1 cellular context compared by ENCODE assay signal in the genomic region with DNA sequence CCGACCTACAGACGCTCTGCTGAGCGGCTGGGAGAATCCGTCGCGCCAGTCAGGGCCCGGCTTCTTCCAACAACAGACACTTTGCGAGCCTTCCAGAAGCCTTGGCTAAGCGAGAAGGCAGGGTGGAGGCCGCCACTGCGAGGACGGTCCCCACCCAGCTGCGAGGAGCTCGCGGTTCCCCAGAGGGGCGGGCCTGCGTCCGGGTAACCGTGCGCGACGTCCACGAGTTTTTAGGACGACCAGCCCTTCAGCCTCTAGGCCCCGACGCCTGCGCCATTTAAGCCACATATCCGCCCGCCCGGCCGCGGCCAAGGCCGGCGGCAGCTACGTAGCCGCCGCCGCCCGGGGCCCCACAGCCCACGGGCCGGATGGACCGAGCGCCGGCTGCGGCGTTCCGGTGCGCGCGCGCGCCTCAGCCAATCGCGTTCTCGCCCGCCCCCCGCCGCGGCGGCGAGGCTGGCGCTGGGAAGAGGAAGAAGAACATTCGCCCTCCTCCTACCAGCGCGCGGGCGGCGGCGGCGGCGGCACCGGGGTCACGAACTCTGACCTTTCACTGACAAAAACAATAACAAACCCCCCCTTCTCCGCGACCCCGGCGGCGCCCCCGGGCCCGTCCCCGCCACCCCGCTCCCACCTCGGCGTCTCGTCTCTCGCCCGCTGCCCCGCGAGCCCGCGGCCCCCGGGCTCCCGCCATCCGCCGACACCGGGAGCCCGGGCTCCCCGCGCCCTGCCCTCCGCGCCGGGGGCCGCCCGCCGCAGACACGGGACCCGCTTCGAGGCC.
A peak's percentile ranks its signal among the peaks of the same experiment; 100 is the strongest.
TF ChIP-seq lines count a peak whose summit lies in the region.

A gene (plus strand): TSS at position 479 of the 781 bp plus-strand sequence. CDS start 56,332 bp downstream, outside the sequence.

TF ChIP-seq in HepG2, 621 proteins besides CTCF, POLR2A, EP300 and RAD21 (continued from another document and continues in another):
- TF ChIP-seq ZBTB21 (CRISPR knock-in tag; IDR thresholded peaks at IDR 0.05): no peak
- peak; percentile 84; the same call in 1 of the 2 replicates for TF ChIP-seq SATB2 (CRISPR knock-in tag; IDR thresholded peaks at IDR 0.05)
- TF ChIP-seq, protein P1, sequence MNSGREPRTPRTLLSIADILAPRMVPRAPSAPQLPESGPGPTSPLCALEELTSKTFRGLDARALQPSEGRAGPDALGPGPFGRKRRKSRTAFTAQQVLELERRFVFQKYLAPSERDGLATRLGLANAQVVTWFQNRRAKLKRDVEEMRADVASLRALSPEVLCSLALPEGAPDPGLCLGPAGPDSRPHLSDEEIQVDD (CRISPR knock-in tag; IDR thresholded peaks at IDR 0.05; ENCODE audit: borderline replicate concordance): no peak
- TF ChIP-seq ZMYM2 (CRISPR knock-in tag; IDR thresholded peaks at IDR 0.05): no peak
- TF ChIP-seq ZNF619 (CRISPR knock-in tag; IDR thresholded peaks at IDR 0.05): peak; percentile 47; the same call in 1 of the 2 replicates
- no peak for TF ChIP-seq NFIB (CRISPR knock-in tag; IDR thresholded peaks at IDR 0.05; ENCODE audit: borderline replicate concordance)
- TF ChIP-seq KLF13 (CRISPR knock-in tag; IDR thresholded peaks at IDR 0.05): no peak
- no peak for TF ChIP-seq ZNF10 (CRISPR knock-in tag; IDR thresholded peaks at IDR 0.05; ENCODE audit: borderline replicate concordance, low read depth)
- 0 out of 2 replicates have a peak, but pooled peaks have one; percentile 21 for TF ChIP-seq NFIC (IDR thresholded peaks at IDR 0.05; ENCODE audit: low read length)
- TF ChIP-seq NCOA1 (CRISPR knock-in tag; IDR thresholded peaks at IDR 0.05): no peak
- TF ChIP-seq, protein P2, sequence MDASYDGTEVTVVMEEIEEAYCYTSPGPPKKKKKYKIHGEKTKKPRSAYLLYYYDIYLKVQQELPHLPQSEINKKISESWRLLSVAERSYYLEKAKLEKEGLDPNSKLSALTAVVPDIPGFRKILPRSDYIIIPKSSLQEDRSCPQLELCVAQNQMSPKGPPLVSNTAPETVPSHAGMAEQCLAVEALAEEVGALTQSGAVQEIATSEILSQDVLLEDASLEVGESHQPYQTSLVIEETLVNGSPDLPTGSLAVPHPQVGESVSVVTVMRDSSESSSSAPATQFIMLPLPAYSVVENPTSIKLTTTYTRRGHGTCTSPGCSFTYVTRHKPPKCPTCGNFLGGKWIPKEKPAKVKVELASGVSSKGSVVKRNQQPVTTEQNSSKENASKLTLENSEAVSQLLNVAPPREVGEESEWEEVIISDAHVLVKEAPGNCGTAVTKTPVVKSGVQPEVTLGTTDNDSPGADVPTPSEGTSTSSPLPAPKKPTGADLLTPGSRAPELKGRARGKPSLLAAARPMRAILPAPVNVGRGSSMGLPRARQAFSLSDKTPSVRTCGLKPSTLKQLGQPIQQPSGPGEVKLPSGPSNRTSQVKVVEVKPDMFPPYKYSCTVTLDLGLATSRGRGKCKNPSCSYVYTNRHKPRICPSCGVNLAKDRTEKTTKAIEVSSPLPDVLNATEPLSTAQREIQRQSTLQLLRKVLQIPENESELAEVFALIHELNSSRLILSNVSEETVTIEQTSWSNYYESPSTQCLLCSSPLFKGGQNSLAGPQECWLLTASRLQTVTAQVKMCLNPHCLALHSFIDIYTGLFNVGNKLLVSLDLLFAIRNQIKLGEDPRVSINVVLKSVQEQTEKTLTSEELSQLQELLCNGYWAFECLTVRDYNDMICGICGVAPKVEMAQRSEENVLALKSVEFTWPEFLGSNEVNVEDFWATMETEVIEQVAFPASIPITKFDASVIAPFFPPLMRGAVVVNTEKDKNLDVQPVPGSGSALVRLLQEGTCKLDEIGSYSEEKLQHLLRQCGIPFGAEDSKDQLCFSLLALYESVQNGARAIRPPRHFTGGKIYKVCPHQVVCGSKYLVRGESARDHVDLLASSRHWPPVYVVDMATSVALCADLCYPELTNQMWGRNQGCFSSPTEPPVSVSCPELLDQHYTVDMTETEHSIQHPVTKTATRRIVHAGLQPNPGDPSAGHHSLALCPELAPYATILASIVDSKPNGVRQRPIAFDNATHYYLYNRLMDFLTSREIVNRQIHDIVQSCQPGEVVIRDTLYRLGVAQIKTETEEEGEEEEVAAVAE (CRISPR knock-in tag; IDR thresholded peaks at IDR 0.05; ENCODE audit: borderline replicate concordance): no peak
- TF ChIP-seq, protein P3, sequence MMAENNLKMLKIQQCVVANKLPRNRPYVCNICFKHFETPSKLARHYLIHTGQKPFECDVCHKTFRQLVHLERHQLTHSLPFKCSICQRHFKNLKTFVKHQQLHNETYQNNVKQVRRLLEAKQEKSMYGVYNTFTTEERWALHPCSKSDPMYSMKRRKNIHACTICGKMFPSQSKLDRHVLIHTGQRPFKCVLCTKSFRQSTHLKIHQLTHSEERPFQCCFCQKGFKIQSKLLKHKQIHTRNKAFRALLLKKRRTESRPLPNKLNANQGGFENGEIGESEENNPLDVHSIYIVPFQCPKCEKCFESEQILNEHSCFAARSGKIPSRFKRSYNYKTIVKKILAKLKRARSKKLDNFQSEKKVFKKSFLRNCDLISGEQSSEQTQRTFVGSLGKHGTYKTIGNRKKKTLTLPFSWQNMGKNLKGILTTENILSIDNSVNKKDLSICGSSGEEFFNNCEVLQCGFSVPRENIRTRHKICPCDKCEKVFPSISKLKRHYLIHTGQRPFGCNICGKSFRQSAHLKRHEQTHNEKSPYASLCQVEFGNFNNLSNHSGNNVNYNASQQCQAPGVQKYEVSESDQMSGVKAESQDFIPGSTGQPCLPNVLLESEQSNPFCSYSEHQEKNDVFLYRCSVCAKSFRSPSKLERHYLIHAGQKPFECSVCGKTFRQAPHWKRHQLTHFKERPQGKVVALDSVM (CRISPR knock-in tag; IDR thresholded peaks at IDR 0.05): no peak
- 0 out of 2 replicates have a peak, but pooled peaks have one; percentile 29 for TF ChIP-seq NKX3-1 (CRISPR knock-in tag; IDR thresholded peaks at IDR 0.05)
- no peak for TF ChIP-seq ZNF24 (IDR thresholded peaks at IDR 0.05)
- no peak; the same call in 1 of the 2 replicates for TF ChIP-seq ZNF264 (CRISPR knock-in tag; IDR thresholded peaks at IDR 0.05)
- TF ChIP-seq ZNF777 (CRISPR knock-in tag; IDR thresholded peaks at IDR 0.05): peak; percentile 62; the same call in 1 of the 2 replicates
- TF ChIP-seq, protein P4, sequence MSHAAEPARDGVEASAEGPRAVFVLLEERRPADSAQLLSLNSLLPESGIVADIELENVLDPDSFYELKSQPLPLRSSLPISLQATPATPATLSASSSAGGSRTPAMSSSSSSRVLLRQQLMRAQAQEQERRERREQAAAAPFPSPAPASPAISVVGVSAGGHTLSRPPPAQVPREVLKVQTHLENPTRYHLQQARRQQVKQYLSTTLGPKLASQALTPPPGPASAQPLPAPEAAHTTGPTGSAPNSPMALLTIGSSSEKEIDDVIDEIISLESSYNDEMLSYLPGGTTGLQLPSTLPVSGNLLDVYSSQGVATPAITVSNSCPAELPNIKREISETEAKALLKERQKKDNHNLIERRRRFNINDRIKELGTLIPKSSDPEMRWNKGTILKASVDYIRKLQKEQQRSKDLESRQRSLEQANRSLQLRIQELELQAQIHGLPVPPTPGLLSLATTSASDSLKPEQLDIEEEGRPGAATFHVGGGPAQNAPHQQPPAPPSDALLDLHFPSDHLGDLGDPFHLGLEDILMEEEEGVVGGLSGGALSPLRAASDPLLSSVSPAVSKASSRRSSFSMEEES (CRISPR knock-in tag; IDR thresholded peaks at IDR 0.05): no peak
- TF ChIP-seq ZNF839 (CRISPR knock-in tag; IDR thresholded peaks at IDR 0.05; ENCODE audit: borderline replicate concordance): no peak
- no peak for TF ChIP-seq ZNF577 (CRISPR knock-in tag; IDR thresholded peaks at IDR 0.05; ENCODE audit: borderline replicate concordance, low read depth)
- TF ChIP-seq, protein P5, sequence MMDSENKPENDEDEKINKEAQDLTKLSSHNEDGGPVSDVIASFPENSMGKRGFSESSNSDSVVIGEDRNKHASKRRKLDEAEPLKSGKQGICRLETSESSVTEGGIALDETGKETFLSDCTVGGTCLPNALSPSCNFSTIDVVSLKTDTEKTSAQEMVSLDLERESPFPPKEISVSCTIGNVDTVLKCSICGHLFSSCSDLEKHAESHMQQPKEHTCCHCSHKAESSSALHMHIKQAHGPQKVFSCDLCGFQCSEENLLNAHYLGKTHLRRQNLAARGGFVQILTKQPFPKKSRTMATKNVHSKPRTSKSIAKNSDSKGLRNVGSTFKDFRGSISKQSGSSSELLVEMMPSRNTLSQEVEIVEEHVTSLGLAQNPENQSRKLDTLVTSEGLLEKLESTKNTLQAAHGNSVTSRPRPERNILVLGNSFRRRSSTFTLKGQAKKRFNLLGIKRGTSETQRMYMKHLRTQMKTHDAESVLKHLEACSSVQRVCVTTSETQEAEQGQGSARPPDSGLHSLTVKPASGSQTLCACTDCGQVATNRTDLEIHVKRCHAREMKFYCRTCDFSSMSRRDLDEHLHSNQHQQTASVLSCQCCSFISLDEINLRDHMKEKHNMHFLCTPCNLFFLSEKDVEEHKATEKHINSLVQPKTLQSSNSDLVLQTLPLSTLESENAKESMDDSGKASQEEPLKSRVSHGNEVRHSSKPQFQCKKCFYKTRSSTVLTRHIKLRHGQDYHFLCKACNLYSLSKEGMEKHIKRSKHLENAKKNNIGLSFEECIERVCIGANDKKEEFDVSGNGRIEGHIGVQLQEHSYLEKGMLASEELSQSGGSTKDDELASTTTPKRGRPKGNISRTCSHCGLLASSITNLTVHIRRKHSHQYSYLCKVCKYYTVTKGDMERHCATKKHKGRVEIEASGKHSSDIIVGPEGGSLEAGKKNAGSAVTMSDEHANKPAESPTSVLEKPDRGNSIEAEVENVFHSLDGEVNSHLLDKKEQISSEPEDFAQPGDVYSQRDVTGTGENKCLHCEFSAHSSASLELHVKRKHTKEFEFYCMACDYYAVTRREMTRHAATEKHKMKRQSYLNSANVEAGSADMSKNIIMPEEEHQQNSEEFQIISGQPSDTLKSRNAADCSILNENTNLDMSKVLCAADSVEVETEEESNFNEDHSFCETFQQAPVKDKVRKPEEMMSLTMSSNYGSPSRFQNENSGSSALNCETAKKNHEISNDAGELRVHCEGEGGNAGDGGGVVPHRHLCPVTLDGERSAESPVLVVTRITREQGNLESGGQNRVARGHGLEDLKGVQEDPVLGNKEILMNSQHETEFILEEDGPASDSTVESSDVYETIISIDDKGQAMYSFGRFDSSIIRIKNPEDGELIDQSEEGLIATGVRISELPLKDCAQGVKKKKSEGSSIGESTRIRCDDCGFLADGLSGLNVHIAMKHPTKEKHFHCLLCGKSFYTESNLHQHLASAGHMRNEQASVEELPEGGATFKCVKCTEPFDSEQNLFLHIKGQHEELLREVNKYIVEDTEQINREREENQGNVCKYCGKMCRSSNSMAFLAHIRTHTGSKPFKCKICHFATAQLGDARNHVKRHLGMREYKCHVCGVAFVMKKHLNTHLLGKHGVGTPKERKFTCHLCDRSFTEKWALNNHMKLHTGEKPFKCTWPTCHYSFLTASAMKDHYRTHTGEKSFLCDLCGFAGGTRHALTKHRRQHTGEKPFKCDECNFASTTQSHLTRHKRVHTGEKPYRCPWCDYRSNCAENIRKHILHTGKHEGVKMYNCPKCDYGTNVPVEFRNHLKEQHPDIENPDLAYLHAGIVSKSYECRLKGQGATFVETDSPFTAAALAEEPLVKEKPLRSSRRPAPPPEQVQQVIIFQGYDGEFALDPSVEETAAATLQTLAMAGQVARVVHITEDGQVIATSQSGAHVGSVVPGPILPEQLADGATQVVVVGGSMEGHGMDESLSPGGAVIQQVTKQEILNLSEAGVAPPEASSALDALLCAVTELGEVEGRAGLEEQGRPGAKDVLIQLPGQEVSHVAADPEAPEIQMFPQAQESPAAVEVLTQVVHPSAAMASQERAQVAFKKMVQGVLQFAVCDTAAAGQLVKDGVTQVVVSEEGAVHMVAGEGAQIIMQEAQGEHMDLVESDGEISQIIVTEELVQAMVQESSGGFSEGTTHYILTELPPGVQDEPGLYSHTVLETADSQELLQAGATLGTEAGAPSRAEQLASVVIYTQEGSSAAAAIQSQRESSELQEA (CRISPR knock-in tag; IDR thresholded peaks at IDR 0.05; ENCODE audit: not compliant biosample characterization): no peak
- no peak for TF ChIP-seq HOXA7 (CRISPR knock-in tag; IDR thresholded peaks at IDR 0.05)
- TF ChIP-seq NCOR1 (IDR thresholded peaks at IDR 0.05; ENCODE audit: borderline replicate concordance, low read length): no peak
- no peak for TF ChIP-seq MLLT10 (CRISPR knock-in tag; IDR thresholded peaks at IDR 0.05)
- no peak for TF ChIP-seq CBX1 (IDR thresholded peaks at IDR 0.05; ENCODE audit: low read depth)
- no peak for TF ChIP-seq TP53 (CRISPR knock-in tag; conservative IDR thresholded peaks at IDR 0.05)
- TF ChIP-seq SIN3B (IDR thresholded peaks at IDR 0.05; ENCODE audit: low read length): no peak
- TF ChIP-seq, protein P6, sequence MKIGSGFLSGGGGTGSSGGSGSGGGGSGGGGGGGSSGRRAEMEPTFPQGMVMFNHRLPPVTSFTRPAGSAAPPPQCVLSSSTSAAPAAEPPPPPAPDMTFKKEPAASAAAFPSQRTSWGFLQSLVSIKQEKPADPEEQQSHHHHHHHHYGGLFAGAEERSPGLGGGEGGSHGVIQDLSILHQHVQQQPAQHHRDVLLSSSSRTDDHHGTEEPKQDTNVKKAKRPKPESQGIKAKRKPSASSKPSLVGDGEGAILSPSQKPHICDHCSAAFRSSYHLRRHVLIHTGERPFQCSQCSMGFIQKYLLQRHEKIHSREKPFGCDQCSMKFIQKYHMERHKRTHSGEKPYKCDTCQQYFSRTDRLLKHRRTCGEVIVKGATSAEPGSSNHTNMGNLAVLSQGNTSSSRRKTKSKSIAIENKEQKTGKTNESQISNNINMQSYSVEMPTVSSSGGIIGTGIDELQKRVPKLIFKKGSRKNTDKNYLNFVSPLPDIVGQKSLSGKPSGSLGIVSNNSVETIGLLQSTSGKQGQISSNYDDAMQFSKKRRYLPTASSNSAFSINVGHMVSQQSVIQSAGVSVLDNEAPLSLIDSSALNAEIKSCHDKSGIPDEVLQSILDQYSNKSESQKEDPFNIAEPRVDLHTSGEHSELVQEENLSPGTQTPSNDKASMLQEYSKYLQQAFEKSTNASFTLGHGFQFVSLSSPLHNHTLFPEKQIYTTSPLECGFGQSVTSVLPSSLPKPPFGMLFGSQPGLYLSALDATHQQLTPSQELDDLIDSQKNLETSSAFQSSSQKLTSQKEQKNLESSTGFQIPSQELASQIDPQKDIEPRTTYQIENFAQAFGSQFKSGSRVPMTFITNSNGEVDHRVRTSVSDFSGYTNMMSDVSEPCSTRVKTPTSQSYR (CRISPR knock-in tag; IDR thresholded peaks at IDR 0.05; ENCODE audit: borderline replicate concordance): no peak
- no peak for TF ChIP-seq ATM (IDR thresholded peaks at IDR 0.05; ENCODE audit: borderline replicate concordance)
